Comparison of ENCODE assay signal across 32 cellular contexts in genomic region chr6:157541618-157542404, GRCh38.
DNase-seq lines count a peak whose midpoint lies in the region; ATAC-seq, FAIRE-seq and TF ChIP-seq lines count a peak whose summit lies in the region.
"Had no signal": no experiment of that assay in that cellular context is flagged by ENCODE, and none has a peak within 500 bp of the region (broad histone marks: within the 10 kb centered on the region; RNA-seq: fewer than 3 reads in every experiment).

No MANE protein-coding gene starts in this region.

- DNase-seq in SK-N-SH: no peak
- DNase-seq in choroid plexus epithelial cell (ENCODE audit: low read depth): peak; percentile 9
- no peak for DNase-seq in HepG2 (ENCODE audit: low spot score)
- DNase-seq in stimulated activated naive B cell treated with anti-CD40 and anti-IgM and Interleukin-4, amounts not matched to agents 10 μg/mL and 1 μg/mL and 100 μg/mL, for 72 hours: no peak
- DNase-seq in EL: no peak
- DNase-seq in activated CD4-positive, alpha-beta T cell treated with anti-CD3 and anti-CD28 coated beads, Interleukin-2, amount 10 ng/mL, durations not matched to agents 24 days and 14 days: no peak
- no peak for DNase-seq in SW 1271 (lab: John Stamatoyannopoulos, UW)
- DNase-seq: activated CD4-positive, alpha-beta memory T cell treated with anti-CD3 and anti-CD28 coated beads for 36 hours; amniotic stem cell; CD4-positive, CD25-positive, alpha-beta regulatory T cell; GOT3; Karpas-422; left cardiac atrium; mesendoderm; NCI-H1417; NCI-H2029; NCI-H510A treated with DMSO at 0.1 percent for 48 hours; nucleus accumbens; stimulated activated CD4-positive, alpha-beta T cell treated with anti-CD3 and anti-CD28 coated beads, Interleukin-4, amount 100 ng/mL, for 24 hours; T-helper 17 cell had no signal

- H3K79me2 ChIP-seq in SK-N-SH (ENCODE audit: insufficient read depth): no peaks in the 10 kb centered on the region
- H3K79me2 ChIP-seq in HepG2 (ENCODE audit: insufficient read depth, low read length): peaks cover 7% of the 10 kb centered on the region

- H3F3A ChIP-seq in SK-N-SH (replicated peaks; ENCODE audit: insufficient read depth): no peaks in the 10 kb centered on the region

- no peak for TF ChIP-seq EP300 in SK-N-SH (IDR thresholded peaks at IDR 0.05; ENCODE audit: borderline replicate concordance in 1 of 2, low read depth in 1 of 2, low read length in 1 of 2)
- no peak for TF ChIP-seq EP300 in HepG2 (IDR thresholded peaks at IDR 0.05; ENCODE audit: low read depth in 2 of 2, low read length in 2 of 2)
- no peak for TF ChIP-seq EP300 in HepG2 (CRISPR knock-in tag; IDR thresholded peaks at IDR 0.05; ENCODE audit: borderline replicate concordance)

- 74% methylated on average over 13 of the region's 13 CpGs for WGBS in SK-N-SH (ENCODE audit: low lambda C conversion rate)
- 77% methylated on average over 13 of the region's 13 CpGs for WGBS in HepG2 (ENCODE audit: low lambda C conversion rate)

- TF ChIP-seq CTCF in SK-N-SH (IDR thresholded peaks at IDR 0.05) (no peak), choroid plexus epithelial cell (conservative IDR thresholded peaks at IDR 0.05; ENCODE audit: low read depth, low read length) (no peak), HepG2 (CRISPR knock-in tag; IDR thresholded peaks at IDR 0.05) (no peak)

- TF ChIP-seq RAD21 in SK-N-SH (IDR thresholded peaks at IDR 0.05; ENCODE audit: low read length) (no peak), HepG2 (CRISPR knock-in tag; IDR thresholded peaks at IDR 0.05) (no peak)

- no peaks in the 10 kb centered on the region for H3K27me3 Mint-ChIP-seq in stimulated activated naive B cell treated with anti-CD40 and anti-IgM and Interleukin-4, amounts not matched to agents 10 μg/mL and 1 μg/mL and 100 μg/mL, for 72 hours
- peaks cover 8% of the 10 kb centered on the region for H3K27me3 Mint-ChIP-seq in activated CD4-positive, alpha-beta T cell treated with anti-CD3 and anti-CD28 coated beads, Interleukin-2, amount 10 ng/mL, durations not matched to agents 24 days and 14 days
- H3K27me3 Mint-ChIP-seq: activated naive CD4-positive, alpha-beta T cell treated with anti-CD3 and anti-CD28 coated beads, Interleukin-2, amount 50 U/mL, for 24 hours; activated T-helper 17 cell treated with anti-CD3 and anti-CD28 coated beads, Interleukin-2, amount 50 U/mL, for 72 hours; T-helper 17 cell had no signal

- TF ChIP-seq POLR2A in HepG2 (IDR thresholded peaks at IDR 0.05; ENCODE audit: insufficient read depth in 1 of 2, low read depth in 2 of 2, low read length in 2 of 2): no peak

- H2AFZ ChIP-seq in SK-N-SH (ENCODE audit: low read depth) (no peak overlapping the region), HepG2 (ENCODE audit: low read length) (no peak overlapping the region)
- H2AFZ ChIP-seq: hepatocyte had no signal

- peaks cover 0 to 2% of the 10 kb centered on the region in 2 donors for H3K9me3 Mint-ChIP-seq in stimulated activated naive B cell treated with anti-CD40 and anti-IgM and Interleukin-4, amounts not matched to agents 10 μg/mL and 1 μg/mL and 100 μg/mL, for 72 hours
- peaks cover 13% of the 10 kb centered on the region for H3K9me3 Mint-ChIP-seq in activated CD4-positive, alpha-beta T cell treated with anti-CD3 and anti-CD28 coated beads, Interleukin-2, amount 10 ng/mL, durations not matched to agents 24 days and 14 days
- H3K9me3 Mint-ChIP-seq: activated CD4-positive, alpha-beta memory T cell treated with anti-CD3 and anti-CD28 coated beads for 36 hours; activated naive CD4-positive, alpha-beta T cell treated with anti-CD3 and anti-CD28 coated beads, Interleukin-2, amount 50 U/mL, for 24 hours; activated T-helper 17 cell treated with anti-CD3 and anti-CD28 coated beads, Interleukin-2, amount 50 U/mL, for 72 hours had no signal

- peaks cover 0 to 5% of the 10 kb centered on the region in 2 experiments for H3K36me3 ChIP-seq in SK-N-SH (replicated peaks in 1 of 2; ENCODE audit: control insufficient read depth in 1 of 2, insufficient read depth in 2 of 2, low read length in 1 of 2)
- peaks cover 3 to 13% of the 10 kb centered on the region in 2 experiments; a peak in 4 of 5 replicates for H3K36me3 ChIP-seq in HepG2 (replicated peaks in 1 of 2; ENCODE audit: control insufficient read depth in 1 of 2, insufficient read depth in 2 of 2, low read length in 2 of 2)

- H3K4me2 ChIP-seq in SK-N-SH (no peak overlapping the region), HepG2 (ENCODE audit: low read depth, low read length) (no peak overlapping the region)
- H3K4me2 ChIP-seq: hepatocyte had no signal

- H3K4me1 ChIP-seq in SK-N-SH (ENCODE audit: control insufficient read depth in 1 of 2, insufficient read depth in 2 of 2, low read depth in 1 of 2, low read length in 1 of 2) (no peaks in the 10 kb centered on the region; a peak in 1 of 4 replicates), HepG2 (ENCODE audit: insufficient read depth, low read length) (peaks cover 56% of the 10 kb centered on the region)

- no peak overlapping the region for H3K4me3 ChIP-seq in SK-N-SH (ENCODE audit: low read depth in 2 of 2, low read length in 1 of 2)
- H3K4me3 ChIP-seq in choroid plexus epithelial cell (ENCODE audit: low read depth, low read length): no peak overlapping the region
- no peak overlapping the region for H3K4me3 ChIP-seq in HepG2 (replicated peaks in 1 of 3; ENCODE audit: insufficient read depth in 1 of 3, low read depth in 2 of 3, low read length in 3 of 3)
- H3K4me3 ChIP-seq: hepatocyte, SK-N-MC, tibial nerve had no signal

- no peak for ATAC-seq in SK-N-SH treated with all-trans-retinoic acid at 6 μM for 48 hours
- ATAC-seq in HepG2: no peak
- ATAC-seq in stimulated activated naive B cell treated with anti-CD40 and anti-IgM and Interleukin-4, amounts not matched to agents 10 μg/mL and 1 μg/mL and 100 μg/mL, for 72 hours (replicated peaks): peak in 1 of 2 donors; percentile 49
- ATAC-seq: activated CD4-positive, CD25-positive, alpha-beta regulatory T cell treated with anti-CD3 and anti-CD28 coated beads, Interleukin-2, amount 50 U/mL, for 24 hours; activated T-helper 17 cell treated with anti-CD3 and anti-CD28 coated beads, Interleukin-2, amount 50 U/mL, for 72 hours; T-helper 17 cell had no signal

- H3K27me3 ChIP-seq in SK-N-SH (ENCODE audit: insufficient read depth): no peaks in the 10 kb centered on the region
- H3K27me3 ChIP-seq in HepG2 (ENCODE audit: control insufficient read depth in 1 of 2, insufficient read depth in 2 of 2, low read length in 2 of 2): no peaks in the 10 kb centered on the region
- H3K27me3 ChIP-seq: hepatocyte, tibial nerve had no signal

- no TSS peak for BruUV-seq in HepG2 (replicated peaks; lab: Mats Ljungman, UMichigan)

- H3K9me3 ChIP-seq in SK-N-SH (no peaks in the 10 kb centered on the region), HepG2 (ENCODE audit: low read length) (no peaks in the 10 kb centered on the region)

- FAIRE-seq in HepG2 (lab: Jason Lieb, UNC): no peak
- FAIRE-seq: frontal cortex, GM19239 had no signal

- POLR2A ChIA-PET in SK-N-SH (lab: Yijun Ruan, JAX): no interaction called here
- POLR2A ChIA-PET in HepG2 (lab: Yijun Ruan, JAX): interaction anchor here (1.9 to 7.2 kb wide), 4 partner anchors 10 to 218 kb away, joined by 4 to 112 read pairs (median 16); partner anchors contain the start of gene TMEM242

- H3K27ac Mint-ChIP-seq in stimulated activated naive B cell treated with anti-CD40 and anti-IgM and Interleukin-4, amounts not matched to agents 10 μg/mL and 1 μg/mL and 100 μg/mL, for 72 hours: peak overlapping the region; percentile 25
- no peak overlapping the region for H3K27ac Mint-ChIP-seq in activated CD4-positive, alpha-beta T cell treated with anti-CD3 and anti-CD28 coated beads, Interleukin-2, amount 10 ng/mL, durations not matched to agents 24 days and 14 days
- H3K27ac Mint-ChIP-seq: activated CD4-positive, alpha-beta memory T cell treated with anti-CD3 and anti-CD28 coated beads for 36 hours; activated naive CD4-positive, alpha-beta T cell treated with anti-CD3 and anti-CD28 coated beads, Interleukin-2, amount 50 U/mL, for 24 hours; activated T-helper 17 cell treated with anti-CD3 and anti-CD28 coated beads, Interleukin-2, amount 50 U/mL, for 72 hours; CD4-positive, CD25-positive, alpha-beta regulatory T cell; progenitor cell of endocrine pancreas; T-helper 17 cell had no signal

- H3K27ac ChIP-seq in SK-N-SH (ENCODE audit: low read depth in 2 of 2, low read length in 1 of 2) (no peak overlapping the region), HepG2 (ENCODE audit: extremely low read length, insufficient read depth, low read length) (no peak overlapping the region)
- H3K27ac ChIP-seq: 22Rv1, hepatocyte, SK-N-MC, tibial nerve had no signal

- H4K20me1 ChIP-seq in SK-N-SH (ENCODE audit: insufficient read depth) (no peaks in the 10 kb centered on the region), HepG2 (ENCODE audit: insufficient read depth, low read length) (no peaks in the 10 kb centered on the region)

- intact Hi-C loops in HepG2 (cut with micrococcal nuclease; ENCODE audit: unreplicated experiment): loop anchor here (2.0 kb wide), 1 partner anchor 55 kb away; no protein-coding TSS in a partner anchor
- intact Hi-C loops in activated CD4-positive, alpha-beta T cell treated with anti-CD3 and anti-CD28 coated beads, Interleukin-2, amount 10 ng/mL, durations not matched to agents 24 days and 14 days (cut with micrococcal nuclease): no loop called here

- in situ Hi-C loops in HepG2 (cut with HindIII; ENCODE audit: extremely low pct_ligation_motif_present, low pct_unique_long_range_greater_than_20kb): no loop called here

- H3K9me2 ChIP-seq in SK-N-SH: no peaks in the 10 kb centered on the region

- H3K9ac ChIP-seq in SK-N-SH: no peak overlapping the region
- H3K9ac ChIP-seq in HepG2 (ENCODE audit: insufficient read depth, low read depth, low read length): no peak overlapping the region

- CTCF ChIA-PET in SK-N-SH (lab: Yijun Ruan, JAX) (interaction anchor here (0.6 kb wide), 1 partner anchor 267 kb away, joined by 3 read pairs; no protein-coding TSS in a partner anchor), HepG2 (lab: Yijun Ruan, JAX; ENCODE audit: low intra/inter-chr PET ratio, low total read pairs) (no interaction called here)

- H3K4me1 Mint-ChIP-seq in stimulated activated naive B cell treated with anti-CD40 and anti-IgM and Interleukin-4, amounts not matched to agents 10 μg/mL and 1 μg/mL and 100 μg/mL, for 72 hours: peaks cover 38 to 60% of the 10 kb centered on the region in 2 donors
- H3K4me1 Mint-ChIP-seq in activated CD4-positive, alpha-beta T cell treated with anti-CD3 and anti-CD28 coated beads, Interleukin-2, amount 10 ng/mL, durations not matched to agents 24 days and 14 days: peaks cover 21% of the 10 kb centered on the region

- H3K36me3 Mint-ChIP-seq in stimulated activated naive B cell treated with anti-CD40 and anti-IgM and Interleukin-4, amounts not matched to agents 10 μg/mL and 1 μg/mL and 100 μg/mL, for 72 hours: peaks cover 32 to 46% of the 10 kb centered on the region in 2 donors
- H3K36me3 Mint-ChIP-seq in activated CD4-positive, alpha-beta T cell treated with anti-CD3 and anti-CD28 coated beads, Interleukin-2, amount 10 ng/mL, durations not matched to agents 24 days and 14 days (ENCODE audit: low read depth): peaks cover 30% of the 10 kb centered on the region
- H3K36me3 Mint-ChIP-seq: activated naive CD4-positive, alpha-beta T cell treated with anti-CD3 and anti-CD28 coated beads, Interleukin-2, amount 50 U/mL, for 24 hours had no signal

- H3K4me3 Mint-ChIP-seq in stimulated activated naive B cell treated with anti-CD40 and anti-IgM and Interleukin-4, amounts not matched to agents 10 μg/mL and 1 μg/mL and 100 μg/mL, for 72 hours: no peak overlapping the region
- no peak overlapping the region for H3K4me3 Mint-ChIP-seq in activated CD4-positive, alpha-beta T cell treated with anti-CD3 and anti-CD28 coated beads, Interleukin-2, amount 10 ng/mL, durations not matched to agents 24 days and 14 days
- H3K4me3 Mint-ChIP-seq: activated CD4-positive, alpha-beta memory T cell treated with anti-CD3 and anti-CD28 coated beads for 36 hours; activated naive CD4-positive, alpha-beta T cell treated with anti-CD3 and anti-CD28 coated beads, Interleukin-2, amount 50 U/mL, for 24 hours; activated T-helper 17 cell treated with anti-CD3 and anti-CD28 coated beads, Interleukin-2, amount 50 U/mL, for 72 hours; brain; CD4-positive, CD25-positive, alpha-beta regulatory T cell; T-helper 17 cell had no signal

Comparison
In these comparisons a context has a peak if more than half of its experiments do, and no peak if none do; other contexts are left out.
1. Of the 25 proteins assayed by ChIP-seq in both HepG2 and SK-N-SH: peak only in HepG2: none; only in SK-N-SH: PBX3; in both: none; in neither: 24.